12 cellular contexts compared by ENCODE assay signal in genomic region chr2:232439758-232440135, GRCh38. TPM values are rescaled to one million over a fixed set of nuclear protein-coding genes. Genes with fewer than 3 reads are reported as not detected.
DNase-seq lines count a peak whose midpoint lies in the region; ATAC-seq, FAIRE-seq and TF ChIP-seq lines count a peak whose summit lies in the region.
"Had no signal": no experiment of that assay in that cellular context is flagged by ENCODE, and none has a peak within 500 bp of the region (broad histone marks: within the 10 kb centered on the region; RNA-seq: fewer than 3 reads in every experiment).

No MANE protein-coding gene starts in this region.

- H3K27ac Mint-ChIP-seq in activated CD8-positive, alpha-beta T cell treated with anti-CD3 and anti-CD28 coated beads for 36 hours, result no peak overlapping the region
- H3K27ac Mint-ChIP-seq: effector memory CD8-positive, alpha-beta T cell; stimulated activated effector memory CD8-positive, alpha-beta T cell treated with anti-CD3 and anti-CD28 coated beads, Interleukin-12 subunit alpha, Interleukin-12 subunit beta, amount 100 ng/mL, for 72 hours had no signal

- no peak for FAIRE-seq in kidney (lab: Jason Lieb, UNC)

- no peak for ATAC-seq in heart right ventricle
- ATAC-seq in Right ventricle myocardium superior (ENCODE audit: poor library complexity), result no peak
- ATAC-seq in activated CD8-positive, alpha-beta T cell treated with anti-CD3 and anti-CD28 coated beads for 36 hours, result no peak
- no peak for ATAC-seq in upper lobe of right lung
- ATAC-seq in GM19324 (IDR thresholded peaks at IDR 0.05; ENCODE audit: low FRiP score, unreplicated experiment), result no peak

- H3K9ac ChIP-seq in kidney (ENCODE audit: low read length in 2 of 2), result no peak overlapping the region

- no peaks in the 10 kb centered on the region for H3K9me3 ChIP-seq in heart right ventricle
- no peaks in the 10 kb centered on the region for H3K9me3 ChIP-seq in kidney (ENCODE audit: control insufficient read depth in 1 of 2, low read length in 2 of 2)
- no peaks in the 10 kb centered on the region for H3K9me3 ChIP-seq in upper lobe of right lung

- POLR2A ChIA-PET in activated CD8-positive, alpha-beta T cell treated with anti-CD3 and anti-CD28 coated beads for 36 hours (lab: Charles Lee), result no interaction called here

- intact Hi-C loops in heart right ventricle (cut with DNase I), result loop anchor here (1.0 to 10.0 kb wide), 10 partner anchors 83 to 533 kb away; partner anchors contain the start of genes PRSS56 (in 3 of the 10), CHRND (in 1 of the 10) and NPPC (in 1 of the 10)
- intact Hi-C loops in Right ventricle myocardium superior (cut with DNase I), result no loop called here
- intact Hi-C loops in activated CD8-positive, alpha-beta T cell treated with anti-CD3 and anti-CD28 coated beads for 36 hours (cut with micrococcal nuclease), result loop anchor here (5.0 kb wide), 1 partner anchor 537 kb away; no protein-coding TSS in a partner anchor
- intact Hi-C loops in kidney (cut with DNase I), result loop anchor here (10.0 kb wide), 1 partner anchor 525 kb away; no protein-coding TSS in a partner anchor
- intact Hi-C loops in upper lobe of right lung (cut with DNase I), result loop anchor here (10.0 kb wide), 1 partner anchor 515 kb away; the partner anchor contains the start of gene NPPC

- no peaks in the 10 kb centered on the region for H3K36me3 ChIP-seq in heart right ventricle
- no peaks in the 10 kb centered on the region for H3K36me3 ChIP-seq in kidney (ENCODE audit: control insufficient read depth in 1 of 2, insufficient read depth in 2 of 2, low read length in 2 of 2)
- H3K36me3 ChIP-seq in upper lobe of right lung, result no peaks in the 10 kb centered on the region

- H3K4me3 ChIP-seq in heart right ventricle, result no peak overlapping the region
- H3K4me3 ChIP-seq in kidney (ENCODE audit: low read length in 2 of 2), result no peak overlapping the region
- H3K4me3 ChIP-seq in upper lobe of right lung, result no peak overlapping the region

- peaks cover 1% of the 10 kb centered on the region for H3K27me3 Mint-ChIP-seq in activated CD8-positive, alpha-beta T cell treated with anti-CD3 and anti-CD28 coated beads for 36 hours

- CTCF ChIA-PET in activated CD8-positive, alpha-beta T cell treated with anti-CD3 and anti-CD28 coated beads for 36 hours (lab: Charles Lee), result interaction anchor here (0.6 to 1.9 kb wide), 18 partner anchors 10 to 542 kb away, joined by 3 to 15 read pairs (median 4); partner anchors contain the start of genes ALPG, NPPC and PRSS56

- 29 to 55% methylated on average over 2 to 3 of the region's 5 CpGs for WGBS in heart right ventricle, 2 donors

- H3K27me3 ChIP-seq in heart right ventricle (peaks cover 0 to 15% (median 4%) of the 10 kb centered on the region in 7 donors), upper lobe of right lung (no peaks in the 10 kb centered on the region)

- TF ChIP-seq CTCF in heart right ventricle (IDR thresholded peaks at IDR 0.05) (peak in 7 of 9 donors; percentile 36 to 51 (median 43)), kidney (IDR thresholded peaks at IDR 0.05; ENCODE audit: borderline replicate concordance, extremely low read depth, insufficient read depth) (no peak), upper lobe of right lung (IDR thresholded peaks at IDR 0.05) (peak; percentile 43), GM20000 (IDR thresholded peaks at IDR 0.05; ENCODE audit: extremely low read depth, missing control alignments) (no peak)
- TF ChIP-seq CTCF in activated CD8-positive, alpha-beta T cell treated with anti-CD3 and anti-CD28 coated beads for 36 hours (IDR thresholded peaks at IDR 0.05), result peak; percentile 36

- no peaks in the 10 kb centered on the region for H3K9me3 Mint-ChIP-seq in activated CD8-positive, alpha-beta T cell treated with anti-CD3 and anti-CD28 coated beads for 36 hours
- H3K9me3 Mint-ChIP-seq: effector memory CD8-positive, alpha-beta T cell; stimulated activated effector memory CD8-positive, alpha-beta T cell treated with anti-CD3 and anti-CD28 coated beads, Interleukin-12 subunit alpha, Interleukin-12 subunit beta, amount 100 ng/mL, for 72 hours had no signal

- no peak overlapping the region for H3K4me3 Mint-ChIP-seq in activated CD8-positive, alpha-beta T cell treated with anti-CD3 and anti-CD28 coated beads for 36 hours
- H3K4me3 Mint-ChIP-seq: effector memory CD8-positive, alpha-beta T cell; stimulated activated effector memory CD8-positive, alpha-beta T cell treated with anti-CD3 and anti-CD28 coated beads, Interleukin-12 subunit alpha, Interleukin-12 subunit beta, amount 100 ng/mL, for 72 hours had no signal

- no peak for DNase-seq in heart right ventricle
- no peak for DNase-seq in Right ventricle myocardium superior
- no peak for DNase-seq in activated CD8-positive, alpha-beta T cell treated with anti-CD3 and anti-CD28 coated beads for 36 hours
- DNase-seq in kidney, result peak; percentile 37
- peak; percentile 52 for DNase-seq in upper lobe of right lung
- DNase-seq in GM20000 (ENCODE audit: low spot score), result no peak
- DNase-seq in activated CD8-positive, alpha-beta memory T cell treated with anti-CD3 and anti-CD28 coated beads, Interleukin-2, amount 50 U/mL, for 48 hours, result no peak

- H3K4me1 ChIP-seq in heart right ventricle, result peaks cover 0 to 11% (median 0%) of the 10 kb centered on the region in 9 donors
- peaks cover 0 to 3% of the 10 kb centered on the region in 2 donors for H3K4me1 ChIP-seq in kidney (ENCODE audit: control insufficient read depth in 1 of 2, insufficient read depth in 1 of 2, low read depth in 1 of 2, low read length in 2 of 2)
- H3K4me1 ChIP-seq in upper lobe of right lung, result no peaks in the 10 kb centered on the region

- H3K36me3 Mint-ChIP-seq in activated CD8-positive, alpha-beta T cell treated with anti-CD3 and anti-CD28 coated beads for 36 hours (ENCODE audit: low read depth), result no peaks in the 10 kb centered on the region
- H3K36me3 Mint-ChIP-seq: stimulated activated effector memory CD8-positive, alpha-beta T cell treated with anti-CD3 and anti-CD28 coated beads, Interleukin-12 subunit alpha, Interleukin-12 subunit beta, amount 100 ng/mL, for 72 hours had no signal

- H3K27ac ChIP-seq in heart right ventricle (no peak overlapping the region), kidney (ENCODE audit: low read depth in 2 of 2, low read length in 2 of 2) (no peak overlapping the region), upper lobe of right lung (no peak overlapping the region)

- peaks cover 5% of the 10 kb centered on the region for H3K4me1 Mint-ChIP-seq in activated CD8-positive, alpha-beta T cell treated with anti-CD3 and anti-CD28 coated beads for 36 hours (ENCODE audit: low read depth)

RNA-seq across cellular contexts. Expression of gene ALPI, which starts 16.2 kb away (rescaled TPM):
- total RNA-seq in heart right ventricle, result not detected
- polyA plus RNA-seq in heart right ventricle, result not detected
- not detected for total RNA-seq in Right ventricle myocardium superior
- not detected for total RNA-seq in activated CD8-positive, alpha-beta T cell treated with anti-CD3 and anti-CD28 coated beads for 36 hours
- total RNA-seq in kidney, result 0.09 TPM
- 0.49 TPM for polyA plus RNA-seq in kidney (ENCODE audit: insufficient read depth, low read depth, low replicate concordance)
- not detected for total RNA-seq in upper lobe of right lung
- total RNA-seq: lung microvascular endothelial cell had no signal
- polyA plus RNA-seq: BJ had no signal

RNA-seq across cellular contexts. Expression of gene ALPG, which starts 33.1 kb away (rescaled TPM):
- total RNA-seq in heart right ventricle (not detected), Right ventricle myocardium superior (not detected), kidney (not detected), upper lobe of right lung (0.49 TPM)
- polyA plus RNA-seq in heart right ventricle (not detected), kidney (ENCODE audit: insufficient read depth, low read depth, low replicate concordance) (not detected)
- total RNA-seq in activated CD8-positive, alpha-beta T cell treated with anti-CD3 and anti-CD28 coated beads for 36 hours, result not detected
- total RNA-seq: lung microvascular endothelial cell had no signal
- polyA plus RNA-seq: BJ had no signal

RNA-seq across cellular contexts. Expression of gene ECEL1, which starts 47.9 kb away (rescaled TPM):
- under 1 TPM in 3 of 10 donors, not detected in 7; 0.23 to 0.46 (median 0.31) TPM for total RNA-seq in heart right ventricle
- 1 to 10 TPM in 1 of 2 donors, not detected in 1; 1.5 TPM for polyA plus RNA-seq in heart right ventricle
- not detected for total RNA-seq in Right ventricle myocardium superior
- under 1 TPM; 0.56 to 0.72 TPM for total RNA-seq in activated CD8-positive, alpha-beta T cell treated with anti-CD3 and anti-CD28 coated beads for 36 hours
- 6.7 TPM for total RNA-seq in kidney
- polyA plus RNA-seq in kidney (ENCODE audit: insufficient read depth, low read depth, low replicate concordance), result 8.5 TPM
- total RNA-seq in upper lobe of right lung, result not detected
- total RNA-seq: lung microvascular endothelial cell had no signal
- polyA plus RNA-seq: BJ had no signal

Comparison
In these comparisons a context has a peak if more than half of its experiments do, and no peak if none do; other contexts are left out.
1. DNase-seq: peak in kidney (single experiment) and upper lobe of right lung (single experiment); none in heart right ventricle (0 of 2), Right ventricle myocardium superior (single experiment), activated CD8-positive, alpha-beta T cell treated with anti-CD3 and anti-CD28 coated beads for 36 hours (single experiment), GM20000 (single experiment) and activated CD8-positive, alpha-beta memory T cell treated with anti-CD3 and anti-CD28 coated beads, Interleukin-2, amount 50 U/mL, for 48 hours (single experiment).
2. CTCF ChIP-seq: peak in heart right ventricle (7 of 9), activated CD8-positive, alpha-beta T cell treated with anti-CD3 and anti-CD28 coated beads for 36 hours (single experiment) and upper lobe of right lung (single experiment); none in kidney (single experiment) and GM20000 (single experiment).